8 cellular contexts compared by ENCODE assay signal in the genomic region with DNA sequence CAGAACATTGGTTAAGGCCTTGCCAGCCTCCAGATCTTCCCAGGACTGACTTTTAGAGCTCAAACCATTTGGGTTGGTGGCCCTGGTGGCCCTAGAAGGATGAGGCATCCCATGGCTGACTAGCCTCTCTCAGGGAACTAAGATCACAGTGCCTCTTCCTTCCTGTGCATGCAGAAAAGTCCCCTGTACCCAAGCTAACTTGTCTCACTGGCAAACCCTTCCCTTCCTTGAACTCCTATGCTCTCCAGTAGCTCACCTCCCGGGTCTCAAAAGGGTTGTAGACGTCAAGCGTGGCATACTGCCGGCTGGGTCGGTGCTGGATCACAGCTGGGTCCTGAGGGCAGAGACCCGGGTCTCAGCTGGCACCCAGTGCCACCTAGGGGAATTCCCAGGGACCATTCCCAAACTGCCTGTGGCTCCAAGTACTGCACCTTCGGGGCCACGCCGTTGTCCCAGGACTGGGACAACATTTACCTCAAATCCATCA. TPM values are rescaled to one million over a fixed set of nuclear protein-coding genes. Genes with fewer than 3 reads are reported as not detected.
DNase-seq lines count a peak whose midpoint lies in the region; ATAC-seq, FAIRE-seq and TF ChIP-seq lines count a peak whose summit lies in the region.

No MANE protein-coding gene starts in this region.

- ATAC-seq in GM21360 (IDR thresholded peaks at IDR 0.05; ENCODE audit: unreplicated experiment) (peak; percentile 8), pancreas (peak; percentile 7 to 30 (median 10)), omental fat pad (ENCODE audit: low FRiP score) (no peak)

- H3K4me2 ChIP-seq in PC-9, result peak overlapping the region; percentile 99

- peaks cover 9% of the 10 kb centered on the region; the same call in 1 of the 2 replicates for H3K36me3 ChIP-seq in PC-9 (ENCODE audit: low read depth)
- peaks cover 0 to 22% (median 19%) of the 10 kb centered on the region in 3 donors for H3K36me3 ChIP-seq in pancreas

- TF ChIP-seq CTCF in AG04450 (IDR thresholded peaks at IDR 0.05; ENCODE audit: low read depth, low read length) (no peak), PC-9 (conservative IDR thresholded peaks at IDR 0.05) (no peak), epithelial cell of esophagus (IDR thresholded peaks at IDR 0.05; ENCODE audit: insufficient read depth, low read depth, low read length, missing control alignments) (no peak), pancreas (IDR thresholded peaks at IDR 0.05) (no peak), omental fat pad (IDR thresholded peaks at IDR 0.05) (no peak)

- intact Hi-C loops in PC-9 (cut with micrococcal nuclease; ENCODE audit: unreplicated experiment) (loop anchor here (5.0 kb wide), 2 partner anchors 46 to 61 kb away; partner anchors contain the start of genes FDPS and RUSC1), pancreas (cut with DNase I) (no loop called here)

- no TSS peak for BruUV-seq in PC-9 (replicated peaks; lab: Mats Ljungman, UMichigan)

- peak overlapping the region; percentile 96 for H3K4me3 ChIP-seq in AG04450 (ENCODE audit: low read depth, low read length)
- H3K4me3 ChIP-seq in PC-9, result peak overlapping the region; percentile 89
- H3K4me3 ChIP-seq in epithelial cell of esophagus (ENCODE audit: low read length), result peak overlapping the region; percentile 93
- peak overlapping the region; percentile 63 to 98 (median 78) for H3K4me3 ChIP-seq in pancreas

- CTCF ChIA-PET in AG04450 (lab: Charles Lee) (interaction anchor here (1.0 to 4.9 kb wide), 3 partner anchors 11 to 89 kb away, joined by 3 to 55 read pairs (median 3); partner anchors contain the start of genes HCN3 and KRTCAP2), PC-9 (lab: Charles Lee) (no interaction called here)

- H2AFZ ChIP-seq in PC-9, result peak overlapping the region; percentile 86

- 0 to 1% methylated on average over 9 of the region's 9 CpGs for WGBS in pancreas, 2 donors

- no peaks in the 10 kb centered on the region for H4K20me1 ChIP-seq in PC-9 (ENCODE audit: insufficient read depth)

- H3K9me2 ChIP-seq in PC-9 (ENCODE audit: insufficient read depth), result no peaks in the 10 kb centered on the region

- POLR2A ChIA-PET in AG04450 (lab: Yijun Ruan, JAX), result interaction anchor here (1.0 to 2.4 kb wide), 4 partner anchors 9 to 387 kb away, joined by 3 to 18 read pairs (median 8); partner anchors contain the start of gene CLK2
- POLR2A ChIA-PET in PC-9 (lab: Charles Lee; ENCODE audit: unreplicated experiment), result interaction anchor here (0.6 kb wide), 1 partner anchor 11 kb away, joined by 3 read pairs; no protein-coding TSS in a partner anchor

- H3K9me3 ChIP-seq in AG04450 (ENCODE audit: control insufficient read depth, insufficient read depth, low read length), result no peaks in the 10 kb centered on the region; the same call in 1 of the 2 replicates
- no peaks in the 10 kb centered on the region for H3K9me3 ChIP-seq in PC-9 (ENCODE audit: insufficient read depth, low read depth)
- no peaks in the 10 kb centered on the region for H3K9me3 ChIP-seq in pancreas

- H3K27ac ChIP-seq in AG04450 (ENCODE audit: low read depth, low read length) (peak overlapping the region; percentile 81), PC-9 (peak overlapping the region; percentile 36), pancreas (peak overlapping the region in 3 of 4 donors; percentile 32 to 71 (median 57))

- DNase-seq in AG04450 (ENCODE audit: low read depth, low spot score) (no peak), PC-9 (no peak), epithelial cell of esophagus (ENCODE audit: low read depth) (no peak), pancreas (peak in 3 of 6 donors; percentile 38 to 79 (median 56)), omental fat pad (ENCODE audit: low spot score) (no peak), KG1 (lab: John Stamatoyannopoulos, UW) (no peak), glomerular visceral epithelial cell (ENCODE audit: extremely low spot score) (no peak)

- peaks cover 64% of the 10 kb centered on the region for H3F3A ChIP-seq in PC-9 (ENCODE audit: insufficient read depth, low read depth)

- H3K79me2 ChIP-seq in PC-9 (ENCODE audit: low read depth), result peaks cover 19% of the 10 kb centered on the region

- FAIRE-seq in pancreas (lab: Jason Lieb, UNC), result no peak

- H3K27me3 ChIP-seq in AG04450 (ENCODE audit: control insufficient read depth, insufficient read depth, low read length), result no peaks in the 10 kb centered on the region
- no peaks in the 10 kb centered on the region for H3K27me3 ChIP-seq in PC-9 (ENCODE audit: insufficient read depth, low read depth)
- no peaks in the 10 kb centered on the region for H3K27me3 ChIP-seq in pancreas

- H3K4me1 ChIP-seq in PC-9 (replicated peaks; ENCODE audit: insufficient read depth) (peaks cover 18% of the 10 kb centered on the region), pancreas (peaks cover 0 to 10% (median 7%) of the 10 kb centered on the region in 3 donors)

RNA-seq across cellular contexts. Expression of gene SCAMP3, which starts 0.7 kb away (rescaled TPM):
- 104 and 115 TPM in 2 replicates for polyA plus RNA-seq in AG04450 (2011; rRNA removed)
- 73.6 and 94.7 TPM in 2 replicates for polyA minus RNA-seq in AG04450 (2011; rRNA and poly(A)+ RNA removed)
- 56.9 and 64.1 TPM in 2 replicates for total RNA-seq in PC-9 (2021)
- total RNA-seq in pancreas, result 10 to 100 TPM; 25.1 to 33.4 (median 28.0) TPM
- 10 to 100 TPM; 27.7 to 55.5 TPM for polyA plus RNA-seq in pancreas
- 10 to 100 TPM; 48.2 to 72.9 (median 63.1) TPM for total RNA-seq in omental fat pad

RNA-seq across cellular contexts. Expression of gene ENTREP3, which starts 6.2 kb away (rescaled TPM):
- polyA plus RNA-seq in AG04450 (2011; rRNA removed) (10.2 and 12.3 TPM in 2 replicates), pancreas (10 to 100 TPM in 1 of 2 donors, 1 to 10 TPM in 1; 7.9 to 11.1 TPM)
- 7.1 and 9.2 TPM in 2 replicates for polyA minus RNA-seq in AG04450 (2011; rRNA and poly(A)+ RNA removed)
- total RNA-seq in PC-9 (2021) (56.9 and 60.8 TPM in 2 replicates), pancreas (10 to 100 TPM in 2 of 6 donors, 1 to 10 TPM in 4; 6.7 to 14.4 (median 8.5) TPM), omental fat pad (10 to 100 TPM in 3 of 4 donors, 1 to 10 TPM in 1; 8.7 to 13.4 (median 11.9) TPM)

RNA-seq across cellular contexts. Expression of gene CLK2, which starts 11.9 kb away (rescaled TPM):
- polyA plus RNA-seq in AG04450 (2011; rRNA removed) (40.5 and 42.6 TPM in 2 replicates), pancreas (10 to 100 TPM; 81.1 to 89.4 TPM)
- polyA minus RNA-seq in AG04450 (2011; rRNA and poly(A)+ RNA removed), result 61.7 and 68.9 TPM in 2 replicates
- total RNA-seq in PC-9 (2021) (39.1 and 43.9 TPM in 2 replicates), pancreas (10 to 100 TPM; 15.7 to 39.6 (median 18.7) TPM), omental fat pad (10 to 100 TPM; 16.9 to 41.3 (median 32.7) TPM)

RNA-seq across cellular contexts. Expression of gene HCN3, which starts 15.8 kb away (rescaled TPM):
- polyA plus RNA-seq in AG04450 (2011; rRNA removed), result 1.5 and 1.7 TPM in 2 replicates
- polyA minus RNA-seq in AG04450 (2011; rRNA and poly(A)+ RNA removed), result 3.0 and 5.6 TPM in 2 replicates
- total RNA-seq in PC-9 (2021), result 6.6 and 7.5 TPM in 2 replicates
- 1 to 10 TPM in 4 of 6 donors, under 1 TPM in 2; 0.66 to 2.6 (median 1.4) TPM for total RNA-seq in pancreas
- 10 to 100 TPM in 1 of 2 donors, 1 to 10 TPM in 1; 4.8 to 12.0 TPM for polyA plus RNA-seq in pancreas
- total RNA-seq in omental fat pad, result 1 to 10 TPM in 2 of 4 donors, under 1 TPM in 2; 0.36 to 2.3 (median 1.2) TPM

RNA-seq across cellular contexts. Expression of gene PKLR, which starts 39.8 kb away (rescaled TPM):
- polyA plus RNA-seq in AG04450 (2011; rRNA removed), result not detected in 2 replicates
- polyA minus RNA-seq in AG04450 (2011; rRNA and poly(A)+ RNA removed), result not detected in 2 replicates
- not detected in 2 replicates for total RNA-seq in PC-9 (2021)
- total RNA-seq in pancreas, result under 1 TPM in 1 of 6 donors, not detected in 5; 0.22 TPM
- under 1 TPM in 1 of 2 donors, not detected in 1; 0.19 TPM for polyA plus RNA-seq in pancreas
- total RNA-seq in omental fat pad, result not detected
